ENCODE assay signal across 1 cellular context in the genomic region with DNA sequence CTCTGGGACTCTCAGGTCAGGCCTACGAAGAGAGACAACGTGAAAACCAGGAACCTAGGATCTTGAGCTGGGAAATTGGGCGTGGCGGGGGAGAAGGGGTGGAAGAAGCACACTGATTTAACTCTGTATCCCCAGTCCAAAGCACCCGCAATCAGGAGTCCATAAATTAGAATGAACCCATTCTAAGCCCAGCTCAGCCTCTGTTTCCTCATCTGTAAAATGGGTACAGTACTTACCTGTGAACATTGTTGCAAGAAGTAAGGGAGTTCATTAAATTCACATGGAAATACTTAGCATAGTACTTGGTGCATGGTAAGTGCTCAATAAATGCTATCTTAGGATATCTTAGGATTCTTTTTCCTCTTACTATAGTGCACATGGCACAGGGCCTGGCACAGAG.
A peak's percentile ranks its signal among the peaks of the same experiment; 100 is the strongest.
TF ChIP-seq lines count a peak whose summit lies in the region.

No MANE protein-coding gene starts in this region.

TF ChIP-seq in H1, 55 proteins besides CTCF, POLR2A, EP300 and RAD21:
- TF ChIP-seq CTBP2 (IDR thresholded peaks at IDR 0.05; ENCODE audit: borderline replicate concordance, insufficient read depth, insufficient read length, low read length): no peak
- peak; percentile 77; the same call in 1 of the 2 replicates for TF ChIP-seq KDM1A (IDR thresholded peaks at IDR 0.05; ENCODE audit: borderline replicate concordance, low read length)
